ENCODE assay signal across 34 cellular contexts in the genomic region with DNA sequence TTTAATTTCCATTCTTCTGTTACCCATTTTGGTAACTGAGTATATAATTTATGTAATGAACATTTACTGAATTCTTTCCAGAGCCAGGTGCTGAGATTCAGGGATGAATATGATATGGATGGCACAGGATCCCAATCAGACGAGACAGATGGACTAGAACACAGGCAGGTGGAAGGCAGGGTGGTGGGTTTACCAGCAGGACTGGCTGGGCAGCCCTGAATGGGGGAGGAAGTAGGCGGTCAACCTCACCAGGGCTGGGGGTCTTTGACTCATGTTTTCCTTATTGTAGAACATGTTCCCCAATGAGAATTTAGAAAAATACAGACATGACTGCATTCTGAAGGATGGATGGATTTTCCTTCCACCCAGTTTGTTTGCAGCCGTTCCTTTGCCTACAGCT.
"Had no signal": no experiment of that assay in that cellular context is flagged by ENCODE, and none has a peak within 500 bp of the region (broad histone marks: within the 10 kb centered on the region; RNA-seq: fewer than 3 reads in every experiment).

No MANE protein-coding gene starts in this region.

- H3K4me1 ChIP-seq: foreskin keratinocyte had no signal

- H3K9me3 Mint-ChIP-seq: activated naive CD8-positive, alpha-beta T cell treated with anti-CD3 and anti-CD28 coated beads, Interleukin-2, amount 50 U/mL, for 24 hours; activated T-helper 2 cell treated with anti-CD3 and anti-CD28 coated beads, Interferon-gamma antibody, Interleukin-2, Interleukin-4, amounts not matched to agents 10 μg/mL and 5 μg/mL and 100 μg/mL, durations not matched to agents 14 hours and 24 hours and 36 hours; central memory CD8-positive, alpha-beta T cell; dendritic cell treated with granulocyte-macrophage colony-stimulating factor and Interleukin-4, amounts not matched to agents 40 ng/mL and 50 ng/mL, for 4 days; immature natural killer cell; nephron; stimulated activated naive B cell treated with anti-CD40 and anti-IgM and Interleukin-4, amounts not matched to agents 10 μg/mL and 1 μg/mL and 100 μg/mL, for 72 hours; T-helper 1 cell treated with Interleukin-12 subunit alpha and Interleukin-12 subunit beta and Interleukin-4 antibody, amounts not matched to agents 30 μg/mL and 1 μg/mL, for 36 hours had no signal

- H3K36me3 Mint-ChIP-seq: immature natural killer cell; stimulated activated naive B cell treated with anti-CD40 and anti-IgM and Interleukin-4, amounts not matched to agents 10 μg/mL and 1 μg/mL and 100 μg/mL, for 72 hours had no signal

- H3K27ac Mint-ChIP-seq: activated naive CD8-positive, alpha-beta T cell treated with anti-CD3 and anti-CD28 coated beads, Interleukin-2, amount 50 U/mL, for 24 hours; activated T-helper 2 cell treated with anti-CD3 and anti-CD28 coated beads, Interferon-gamma antibody, Interleukin-2, Interleukin-4, amounts not matched to agents 10 μg/mL and 5 μg/mL and 100 μg/mL, durations not matched to agents 14 hours and 24 hours and 36 hours; dendritic cell treated with granulocyte-macrophage colony-stimulating factor and Interleukin-4, amounts not matched to agents 40 ng/mL and 50 ng/mL, for 4 days; immature natural killer cell; nephron; stimulated activated naive B cell treated with anti-CD40 and anti-IgM and Interleukin-4, amounts not matched to agents 10 μg/mL and 1 μg/mL and 100 μg/mL, for 72 hours; T-helper 1 cell treated with Interleukin-12 subunit alpha and Interleukin-12 subunit beta and Interleukin-4 antibody, amounts not matched to agents 30 μg/mL and 1 μg/mL, for 36 hours had no signal

- H3K36me3 ChIP-seq: breast epithelium, esophagus muscularis mucosa, heart left ventricle, lower lobe of right lung, neutrophil, pancreas, prostate gland, stomach, tibial artery had no signal

- H3K4me3 Mint-ChIP-seq: dendritic cell treated with granulocyte-macrophage colony-stimulating factor and Interleukin-4, amounts not matched to agents 40 ng/mL and 50 ng/mL, for 4 days; immature natural killer cell; nephron; stimulated activated naive B cell treated with anti-CD40 and anti-IgM and Interleukin-4, amounts not matched to agents 10 μg/mL and 1 μg/mL and 100 μg/mL, for 72 hours; T-helper 1 cell treated with Interleukin-12 subunit alpha and Interleukin-12 subunit beta and Interleukin-4 antibody, amounts not matched to agents 30 μg/mL and 1 μg/mL, for 36 hours had no signal

- H3K4me1 Mint-ChIP-seq: central memory CD8-positive, alpha-beta T cell had no signal

- H3K9me3 ChIP-seq: breast epithelium, esophagus muscularis mucosa, heart left ventricle, lower lobe of right lung, neutrophil, pancreas, prostate gland, stomach, tibial artery had no signal

- DNase-seq: activated CD4-positive, alpha-beta T cell treated with anti-CD3 and anti-CD28 coated beads for 4 hours; activated CD4-positive, alpha-beta T cell treated with anti-CD3 and anti-CD28 coated beads, Interleukin-2, amount 50 U/mL, for 4 hours; activated naive CD4-positive, alpha-beta T cell treated with Interleukin-2 at 50 U/mL for 16 hours; activated naive CD8-positive, alpha-beta T cell treated with anti-CD3 and anti-CD28 coated beads, Interleukin-2, amount 50 U/mL, for 24 hours; activated T-cell treated with anti-CD3 and anti-CD28 coated beads, Interleukin-2, amount 50 U/mL, for 48 hours; amygdala; foreskin keratinocyte; hypothalamus; immature natural killer cell; kidney; lower lobe of right lung; mesenchymal stem cell; retina; stimulated activated CD4-positive, alpha-beta T cell treated with anti-CD3 and anti-CD28 coated beads, Interleukin-15, amount 100 ng/mL, for 24 hours; stimulated activated CD4-positive, alpha-beta T cell treated with anti-CD3 and anti-CD28 coated beads, Interleukin-2, amount 100 ng/mL, for 24 hours; stimulated activated naive B cell treated with anti-CD40 and anti-IgM and Interleukin-4, amounts not matched to agents 10 μg/mL and 1 μg/mL and 100 μg/mL, for 72 hours; stomach; SW 1271; T-helper 9 cell had no signal

- ATAC-seq: activated naive CD8-positive, alpha-beta T cell treated with anti-CD3 and anti-CD28 coated beads, Interleukin-2, amount 50 U/mL, for 24 hours; foreskin keratinocyte; heart left ventricle; left lobe of liver; lower lobe of right lung; pancreas; stimulated activated naive B cell treated with anti-CD40 and anti-IgM and Interleukin-4, amounts not matched to agents 10 μg/mL and 1 μg/mL and 100 μg/mL, for 72 hours had no signal

- H3K27me3 ChIP-seq: pancreas had no signal

- H3K27ac ChIP-seq: breast epithelium, esophagus muscularis mucosa, foreskin keratinocyte, heart left ventricle, lower lobe of right lung, neutrophil, pancreas, prostate gland, stomach, tibial artery, VCaP had no signal

- H3K4me3 ChIP-seq: breast epithelium, esophagus muscularis mucosa, heart left ventricle, lower lobe of right lung, pancreas, prostate gland, smooth muscle cell, stomach, tibial artery had no signal
